In the genomic region with DNA sequence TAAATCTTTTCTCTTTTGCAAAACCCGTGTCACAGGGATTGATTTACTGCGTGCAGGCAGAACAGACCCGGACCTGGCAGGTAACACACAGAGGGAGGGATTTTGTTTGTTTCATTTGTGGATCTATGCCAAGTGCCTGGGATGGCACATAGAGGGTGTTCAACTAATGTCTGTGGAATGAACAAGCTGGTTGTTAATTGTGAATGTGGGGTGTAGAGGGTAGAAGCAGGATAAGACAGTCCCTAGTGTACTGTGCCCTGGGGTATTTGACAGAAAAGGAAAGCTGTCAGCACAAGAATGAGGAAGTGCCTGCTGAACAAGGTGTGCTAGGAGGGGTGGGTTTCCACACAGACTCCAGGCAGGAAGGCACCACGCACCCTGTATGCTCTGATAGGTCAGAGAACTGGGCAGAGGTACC, we compare ENCODE assay signal across 14 cellular contexts.
"Had no signal": no experiment of that assay in that cellular context is flagged by ENCODE, and none has a peak within 500 bp of the region (broad histone marks: within the 10 kb centered on the region; RNA-seq: fewer than 3 reads in every experiment).

No MANE protein-coding gene starts in this region.

- H3K36me3 Mint-ChIP-seq: activated naive CD4-positive, alpha-beta T cell treated with anti-CD3 and anti-CD28 coated beads, Interleukin-2, amount 50 U/mL, for 24 hours; brain; memory B cell had no signal

- H3K27ac Mint-ChIP-seq: activated B cell treated with CpG ODN at 0.5 μM for 24 hours; activated naive CD4-positive, alpha-beta T cell treated with anti-CD3 and anti-CD28 coated beads, Interleukin-2, amount 50 U/mL, for 24 hours; activated T-cell treated with anti-CD3 and anti-CD28 coated beads, Interleukin-2, amount 50 U/mL, for 24 hours; brain; endodermal cell; memory B cell; T-helper 17 cell had no signal

- H3K4me3 Mint-ChIP-seq: activated B cell treated with CpG ODN at 0.5 μM for 24 hours; activated naive CD4-positive, alpha-beta T cell treated with anti-CD3 and anti-CD28 coated beads, Interleukin-2, amount 50 U/mL, for 24 hours; activated T-cell treated with anti-CD3 and anti-CD28 coated beads, Interleukin-2, amount 50 U/mL, for 24 hours; brain; endodermal cell; memory B cell; T-helper 17 cell had no signal

- H3K27me3 Mint-ChIP-seq: activated B cell treated with CpG ODN at 0.5 μM for 24 hours; activated naive CD4-positive, alpha-beta T cell treated with anti-CD3 and anti-CD28 coated beads, Interleukin-2, amount 50 U/mL, for 24 hours; activated T-cell treated with anti-CD3 and anti-CD28 coated beads, Interleukin-2, amount 50 U/mL, for 24 hours; brain; memory B cell; T-helper 17 cell had no signal

- H3K4me3 ChIP-seq: stomach, thoracic aorta had no signal

- H3K27me3 ChIP-seq: stomach had no signal

- H3K4me1 Mint-ChIP-seq: activated B cell treated with CpG ODN at 0.5 μM for 24 hours; activated naive CD4-positive, alpha-beta T cell treated with anti-CD3 and anti-CD28 coated beads, Interleukin-2, amount 50 U/mL, for 24 hours; memory B cell; T-helper 17 cell had no signal

- H3K9me3 ChIP-seq: thoracic aorta had no signal

- H3K4me1 ChIP-seq: stomach had no signal

- DNase-seq: activated B cell treated with CpG ODN at 0.5 μM for 24 hours; activated effector memory CD4-positive, alpha-beta T cell treated with Interleukin-2 at 50 U/mL for 16 hours; activated T-cell treated with anti-CD3 and anti-CD28 coated beads, Interleukin-2, amount 50 U/mL, for 24 hours; cerebellar nuclear complex; endodermal cell; erythroblast; glutamatergic neuron; stimulated activated CD4-positive, alpha-beta T cell treated with anti-CD3 and anti-CD28 coated beads, Interleukin-2, amount 100 ng/mL, for 48 hours; stomach; T-helper 17 cell had no signal

- H3K36me3 ChIP-seq: stomach, thoracic aorta had no signal

- H3K9me3 Mint-ChIP-seq: activated B cell treated with CpG ODN at 0.5 μM for 24 hours; activated naive CD4-positive, alpha-beta T cell treated with anti-CD3 and anti-CD28 coated beads, Interleukin-2, amount 50 U/mL, for 24 hours; endodermal cell had no signal

- ATAC-seq: T-helper 17 cell had no signal

- H3K27ac ChIP-seq: stomach, thoracic aorta had no signal
